Comparison of ENCODE assay signal across 19 cellular contexts in the genomic region with DNA sequence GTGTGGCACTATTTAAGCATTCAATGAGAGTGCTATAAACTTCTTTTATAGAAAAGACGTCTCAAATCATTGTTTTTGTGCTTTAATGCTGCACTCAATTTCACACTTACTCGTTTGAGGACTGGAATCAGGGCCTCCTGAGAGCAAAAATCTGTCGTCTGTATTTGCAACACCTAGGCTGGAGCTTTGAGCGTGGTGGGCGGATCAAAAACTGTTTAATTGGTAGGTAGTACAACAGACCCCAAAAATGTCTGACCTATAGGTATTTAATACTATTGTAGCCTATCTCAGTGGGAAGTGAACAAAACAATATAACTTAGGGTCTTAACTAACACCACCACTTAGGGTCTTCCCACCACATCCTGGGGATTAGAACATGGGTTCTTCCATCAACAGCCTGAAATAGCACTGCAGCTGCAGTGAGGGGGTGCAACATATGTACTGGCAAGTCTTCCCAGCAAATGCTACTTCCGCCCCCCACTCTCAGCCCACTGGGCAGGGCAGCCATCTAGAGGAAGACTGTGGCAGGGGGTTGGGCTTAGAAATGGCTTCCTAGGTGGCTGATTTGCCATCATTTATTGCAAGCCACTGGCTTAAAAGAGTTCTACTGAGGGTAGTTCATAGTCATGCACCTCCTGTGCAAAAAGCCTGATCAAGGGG. TPM values are rescaled to one million over a fixed set of nuclear protein-coding genes. Genes with fewer than 3 reads are reported as not detected.
A peak's percentile ranks its signal among the peaks of the same experiment; 100 is the strongest.
DNase-seq lines count a peak whose midpoint lies in the region; ATAC-seq and TF ChIP-seq lines count a peak whose summit lies in the region.
"Had no signal": no experiment of that assay in that cellular context is flagged by ENCODE, and none has a peak within 500 bp of the region (broad histone marks: within the 10 kb centered on the region; RNA-seq: fewer than 3 reads in every experiment).

No MANE protein-coding gene starts in this region.

- no peak overlapping the region for H3K27ac ChIP-seq in BLaER1
- H3K27ac ChIP-seq in CD4-positive, alpha-beta memory T cell (ENCODE audit: low read depth, low read length): no peak overlapping the region
- H3K27ac ChIP-seq: neural progenitor cell, RWPE1, skin epidermis, transverse colon had no signal

- no peaks in the 10 kb centered on the region for H3K27me3 ChIP-seq in BLaER1
- no peaks in the 10 kb centered on the region for H3K27me3 ChIP-seq in CD4-positive, alpha-beta memory T cell (ENCODE audit: insufficient read depth, low read length)
- H3K27me3 ChIP-seq: left lung, neural progenitor cell, transverse colon had no signal

- H3K27ac Mint-ChIP-seq in CD4-positive, alpha-beta memory T cell: peak overlapping the region in 6 of 7 donors; percentile 27 to 89 (median 80)
- peak overlapping the region; percentile 46 for H3K27ac Mint-ChIP-seq in activated B cell treated with CpG ODN at 0.5 μM for 24 hours
- peak overlapping the region in 9 of 10 donors; percentile 3 to 90 (median 55) for H3K27ac Mint-ChIP-seq in naive thymus-derived CD8-positive, alpha-beta T cell
- H3K27ac Mint-ChIP-seq: neural progenitor cell had no signal

- H3K4me1 Mint-ChIP-seq in CD4-positive, alpha-beta memory T cell: peaks cover 33 to 66% (median 43%) of the 10 kb centered on the region in 4 donors
- peaks cover 30% of the 10 kb centered on the region for H3K4me1 Mint-ChIP-seq in activated B cell treated with CpG ODN at 0.5 μM for 24 hours
- H3K4me1 Mint-ChIP-seq in naive thymus-derived CD8-positive, alpha-beta T cell: peaks cover 28 to 63% (median 48%) of the 10 kb centered on the region in 4 donors

- no peak for DNase-seq in CD4-positive, alpha-beta memory T cell
- no peak for DNase-seq in activated B cell treated with CpG ODN at 0.5 μM for 24 hours
- DNase-seq in naive thymus-derived CD8-positive, alpha-beta T cell: no peak
- DNase-seq in OCI-M2 (lab: John Stamatoyannopoulos, UW; ENCODE audit: unreplicated experiment): no peak
- DNase-seq: activated CD4-positive, alpha-beta T cell treated with anti-CD3 and anti-CD28 coated beads, Interleukin-2, amount 50 U/mL, for 48 hours; Caco-2; glutamatergic neuron; left lung; NCI-H1417 treated with DMSO at 0.1 percent for 48 hours; NCI-H524; stimulated activated naive CD4-positive, alpha-beta T cell treated with Interleukin-2 at 50 U/mL for 16 hours; transverse colon had no signal

- H4K20me1 ChIP-seq in BLaER1: peaks cover 24% of the 10 kb centered on the region

- CTCF ChIA-PET in CD4-positive, alpha-beta memory T cell (lab: Charles Lee; ENCODE audit: partially characterized antibody): interaction anchor here (1.1 to 4.6 kb wide), 3 partner anchors 24 to 163 kb away, joined by 4 to 30 read pairs (median 5); no protein-coding TSS in a partner anchor
- CTCF ChIA-PET in activated B cell treated with CpG ODN at 0.5 μM for 24 hours (lab: Charles Lee): interaction anchor here (3.6 to 5.5 kb wide), 3 partner anchors 22 to 163 kb away, joined by 20 to 59 read pairs (median 50); no protein-coding TSS in a partner anchor

- no peaks in the 10 kb centered on the region for H3K9me3 ChIP-seq in BLaER1
- no peaks in the 10 kb centered on the region for H3K9me3 ChIP-seq in CD4-positive, alpha-beta memory T cell (ENCODE audit: control insufficient read depth in 1 of 2, low read length in 2 of 2)
- H3K9me3 ChIP-seq: Caco-2, left lung, transverse colon had no signal

- H3K4me1 ChIP-seq in BLaER1: peaks cover 18% of the 10 kb centered on the region
- peaks cover 32% of the 10 kb centered on the region for H3K4me1 ChIP-seq in CD4-positive, alpha-beta memory T cell (ENCODE audit: insufficient read depth, low read length)
- H3K4me1 ChIP-seq: Caco-2, neural progenitor cell had no signal

- ATAC-seq in activated B cell treated with CpG ODN at 0.5 μM for 24 hours (ENCODE audit: low read depth) (no peak), HG02759 (IDR thresholded peaks at IDR 0.05; ENCODE audit: unreplicated experiment) (no peak), GM21723 (IDR thresholded peaks at IDR 0.05; ENCODE audit: unreplicated experiment) (no peak)
- peak in 1 of 2 donors; percentile 15 for ATAC-seq in naive thymus-derived CD8-positive, alpha-beta T cell
- ATAC-seq: left lung had no signal

- peaks cover 16 to 51% of the 10 kb centered on the region in 2 donors for H3K36me3 Mint-ChIP-seq in CD4-positive, alpha-beta memory T cell
- H3K36me3 Mint-ChIP-seq in activated B cell treated with CpG ODN at 0.5 μM for 24 hours (ENCODE audit: low read depth): peaks cover 60% of the 10 kb centered on the region
- peaks cover 0 to 52% (median 5%) of the 10 kb centered on the region in 3 donors for H3K36me3 Mint-ChIP-seq in naive thymus-derived CD8-positive, alpha-beta T cell
- H3K36me3 Mint-ChIP-seq: brain had no signal

- H3K4me3 ChIP-seq in BLaER1: no peak overlapping the region
- no peak overlapping the region for H3K4me3 ChIP-seq in CD4-positive, alpha-beta memory T cell (ENCODE audit: low read length in 2 of 2)
- H3K4me3 ChIP-seq: left lung, neural progenitor cell, skin epidermis, transverse colon had no signal

- intact Hi-C loops in CD4-positive, alpha-beta memory T cell (cut with micrococcal nuclease): loop anchor here (5.0 kb wide), 2 partner anchors 48 to 103 kb away; a partner anchor contains a TSS
- intact Hi-C loops in activated B cell treated with CpG ODN at 0.5 μM for 24 hours (cut with micrococcal nuclease): no loop called here

- H3K27me3 Mint-ChIP-seq in CD4-positive, alpha-beta memory T cell: no peaks in the 10 kb centered on the region
- no peaks in the 10 kb centered on the region for H3K27me3 Mint-ChIP-seq in activated B cell treated with CpG ODN at 0.5 μM for 24 hours
- no peaks in the 10 kb centered on the region for H3K27me3 Mint-ChIP-seq in naive thymus-derived CD8-positive, alpha-beta T cell
- H3K27me3 Mint-ChIP-seq: brain had no signal

- peaks cover 0 to 1% (median 0%) of the 10 kb centered on the region in 8 donors for H3K9me3 Mint-ChIP-seq in CD4-positive, alpha-beta memory T cell
- H3K9me3 Mint-ChIP-seq in activated B cell treated with CpG ODN at 0.5 μM for 24 hours: no peaks in the 10 kb centered on the region
- no peaks in the 10 kb centered on the region for H3K9me3 Mint-ChIP-seq in naive thymus-derived CD8-positive, alpha-beta T cell
- H3K9me3 Mint-ChIP-seq: brain, neural progenitor cell had no signal

- TF ChIP-seq CTCF in activated B cell treated with CpG ODN at 0.5 μM for 24 hours (IDR thresholded peaks at IDR 0.05): no peak

- H3K36me3 ChIP-seq in BLaER1: peaks cover 45% of the 10 kb centered on the region
- H3K36me3 ChIP-seq in CD4-positive, alpha-beta memory T cell (ENCODE audit: insufficient read depth, low read length): peaks cover 27% of the 10 kb centered on the region
- H3K36me3 ChIP-seq: neural progenitor cell had no signal

- no peak overlapping the region for H3K9ac ChIP-seq in BLaER1
- H3K9ac ChIP-seq: neural progenitor cell had no signal

- H3K4me2 ChIP-seq in BLaER1: peak overlapping the region; percentile 30
- H3K4me2 ChIP-seq: neural progenitor cell had no signal

- peak overlapping the region in 1 of 8 donors; percentile 47 for H3K4me3 Mint-ChIP-seq in CD4-positive, alpha-beta memory T cell
- no peak overlapping the region for H3K4me3 Mint-ChIP-seq in activated B cell treated with CpG ODN at 0.5 μM for 24 hours
- peak overlapping the region in 1 of 10 donors; percentile 17 for H3K4me3 Mint-ChIP-seq in naive thymus-derived CD8-positive, alpha-beta T cell
- H3K4me3 Mint-ChIP-seq: brain, neural progenitor cell had no signal

- POLR2A ChIA-PET in CD4-positive, alpha-beta memory T cell (lab: Charles Lee; ENCODE audit: partially characterized antibody): interaction anchor here (1.4 to 3.5 kb wide), 2 partner anchors 13 to 23 kb away, joined by 4 to 20 read pairs; no protein-coding TSS in a partner anchor
- POLR2A ChIA-PET in activated B cell treated with CpG ODN at 0.5 μM for 24 hours (lab: Charles Lee): interaction anchor here (4.2 kb wide), 1 partner anchor 22 kb away, joined by 45 read pairs; no protein-coding TSS in a partner anchor
- POLR2A ChIA-PET in naive thymus-derived CD8-positive, alpha-beta T cell (lab: Charles Lee): interaction anchor here (2.6 to 3.4 kb wide), 2 partner anchors 23 to 68 kb away, joined by 12 to 21 read pairs; no protein-coding TSS in a partner anchor

RNA-seq across cellular contexts. Expression of a gene that starts 48.3 kb away (rescaled TPM):
- 100 to 1,000 TPM; 217 to 234 TPM for total RNA-seq in CD4-positive, alpha-beta memory T cell
- polyA plus RNA-seq in CD4-positive, alpha-beta memory T cell: 100 to 1,000 TPM; 171 to 176 TPM
- total RNA-seq in activated B cell treated with CpG ODN at 0.5 μM for 24 hours: 109 and 110 TPM in 2 replicates
- 100 to 1,000 TPM; 225 to 234 TPM for total RNA-seq in naive thymus-derived CD8-positive, alpha-beta T cell
- polyA plus RNA-seq in naive thymus-derived CD8-positive, alpha-beta T cell: 100 to 1,000 TPM; 112 to 137 (median 123) TPM
